Comparison of ENCODE assay signal across 17 cellular contexts in the genomic region with DNA sequence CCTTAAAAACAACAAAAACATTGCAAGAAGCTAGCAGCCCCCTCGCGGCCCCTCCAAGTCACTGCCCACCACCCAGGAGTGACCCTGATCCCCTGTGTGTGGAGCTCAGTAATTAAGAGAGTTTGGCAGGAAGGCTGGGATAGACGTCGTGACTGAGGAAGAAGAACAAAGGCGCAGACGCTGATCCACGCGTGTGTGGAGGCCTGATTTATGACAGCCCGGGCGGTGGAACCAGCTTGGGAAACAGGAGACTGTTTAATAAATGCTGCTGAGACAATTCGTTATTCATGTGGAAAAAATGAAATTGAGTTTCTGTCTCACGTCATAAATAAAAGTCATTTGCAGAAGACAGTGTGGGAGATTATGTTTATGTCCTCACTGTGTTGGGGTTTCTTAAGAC.
"Had no signal": no experiment of that assay in that cellular context is flagged by ENCODE, and none has a peak within 500 bp of the region (broad histone marks: within the 10 kb centered on the region; RNA-seq: fewer than 3 reads in every experiment).

No MANE protein-coding gene starts in this region.

- H3K4me1 ChIP-seq: adrenal gland, heart left ventricle, SJSA1 had no signal

- H3K36me3 Mint-ChIP-seq: activated naive CD4-positive, alpha-beta T cell treated with anti-CD3 and anti-CD28 coated beads, Interleukin-2, amount 50 U/mL, for 24 hours had no signal

- H3K9me3 ChIP-seq: adrenal gland, SJSA1 had no signal

- ATAC-seq: heart left ventricle; stimulated activated memory B cell treated with anti-CD40 and anti-IgM and Interleukin-4, amounts not matched to agents 10 μg/mL and 1 μg/mL and 100 μg/mL, for 72 hours had no signal

- H3K4me3 ChIP-seq: adrenal gland, heart left ventricle, lung, SJSA1 had no signal

- H3K27me3 ChIP-seq: adrenal gland, heart left ventricle had no signal

- H3K27ac ChIP-seq: adrenal gland, heart left ventricle, SJSA1 had no signal

- H3K9me3 Mint-ChIP-seq: activated naive CD4-positive, alpha-beta T cell treated with anti-CD3 and anti-CD28 coated beads, Interleukin-2, amount 50 U/mL, for 24 hours had no signal

- H3K27ac Mint-ChIP-seq: activated B cell treated with CpG ODN at 0.5 μM for 24 hours; activated naive CD4-positive, alpha-beta T cell treated with anti-CD3 and anti-CD28 coated beads, Interleukin-2, amount 50 U/mL, for 24 hours; immature natural killer cell; stimulated activated memory B cell treated with anti-CD40 and anti-IgM and Interleukin-4, amounts not matched to agents 10 μg/mL and 1 μg/mL and 100 μg/mL, for 72 hours; T-helper 2 cell treated with Interferon-gamma antibody and Interleukin-4, amounts not matched to agents 5 μg/mL and 100 μg/mL, for 36 hours had no signal

- H3K4me1 Mint-ChIP-seq: activated B cell treated with CpG ODN at 0.5 μM for 24 hours; activated naive CD4-positive, alpha-beta T cell treated with anti-CD3 and anti-CD28 coated beads, Interleukin-2, amount 50 U/mL, for 24 hours; immature natural killer cell; stimulated activated memory B cell treated with anti-CD40 and anti-IgM and Interleukin-4, amounts not matched to agents 10 μg/mL and 1 μg/mL and 100 μg/mL, for 72 hours had no signal

- H3K4me3 Mint-ChIP-seq: activated B cell treated with CpG ODN at 0.5 μM for 24 hours; activated naive CD4-positive, alpha-beta T cell treated with anti-CD3 and anti-CD28 coated beads, Interleukin-2, amount 50 U/mL, for 24 hours; immature natural killer cell; naive B cell; stimulated activated memory B cell treated with anti-CD40 and anti-IgM and Interleukin-4, amounts not matched to agents 10 μg/mL and 1 μg/mL and 100 μg/mL, for 72 hours; T-helper 2 cell treated with Interferon-gamma antibody and Interleukin-4, amounts not matched to agents 5 μg/mL and 100 μg/mL, for 36 hours had no signal

- H3K27me3 Mint-ChIP-seq: activated naive CD4-positive, alpha-beta T cell treated with anti-CD3 and anti-CD28 coated beads, Interleukin-2, amount 50 U/mL, for 24 hours had no signal

- FAIRE-seq: endothelial cell of umbilical vein, frontal cortex had no signal

- DNase-seq: activated B cell treated with CpG ODN at 0.5 μM for 24 hours; activated CD4-positive, alpha-beta T cell treated with anti-CD3 and anti-CD28 coated beads for 48 hours; activated effector memory CD4-positive, alpha-beta T cell treated with Interleukin-2 at 50 U/mL for 16 hours; activated T-cell treated with anti-CD3 and anti-CD28 coated beads, Interleukin-2, amount 50 U/mL, for 1 hour; heart left ventricle; immature natural killer cell; naive B cell; retina; stimulated activated CD4-positive, alpha-beta T cell treated with anti-CD3 and anti-CD28 coated beads, Interleukin-2, amount 100 ng/mL, for 48 hours had no signal

- H3K36me3 ChIP-seq: adrenal gland, heart left ventricle, SJSA1 had no signal
